In genomic region chr3:167728176-167728575, GRCh38 we compare ENCODE assay signal across 14 cellular contexts. TPM values are rescaled to one million over a fixed set of nuclear protein-coding genes. Genes with fewer than 3 reads are reported as not detected.
DNase-seq lines count a peak whose midpoint lies in the region; ATAC-seq and TF ChIP-seq lines count a peak whose summit lies in the region.
"Had no signal": no experiment of that assay in that cellular context is flagged by ENCODE, and none has a peak within 500 bp of the region (broad histone marks: within the 10 kb centered on the region; RNA-seq: fewer than 3 reads in every experiment).

No MANE protein-coding gene starts in this region.

- no peaks in the 10 kb centered on the region; the same call in 1 of the 2 replicates for H3K36me3 Mint-ChIP-seq in HFFc6 (ENCODE audit: low read depth)

- no peak overlapping the region for H3K27ac ChIP-seq in aorta (ENCODE audit: low read depth in 1 of 2, low read length in 2 of 2)

- H3K9me3 Mint-ChIP-seq in HFFc6: no peaks in the 10 kb centered on the region
- H3K9me3 Mint-ChIP-seq: activated CD4-positive, alpha-beta memory T cell treated with anti-CD3 and anti-CD28 coated beads, Interleukin-2, amount 10 ng/mL, durations not matched to agents 7 days and 5 days; activated naive CD4-positive, alpha-beta T cell treated with anti-CD3 and anti-CD28 coated beads, Interleukin-2, amount 50 U/mL, for 72 hours had no signal

- H3K27me3 Mint-ChIP-seq in HFFc6 (ENCODE audit: insufficient read depth): no peaks in the 10 kb centered on the region
- H3K27me3 Mint-ChIP-seq: activated CD4-positive, alpha-beta memory T cell treated with anti-CD3 and anti-CD28 coated beads, Interleukin-2, amount 10 ng/mL, durations not matched to agents 7 days and 5 days had no signal

- no peaks in the 10 kb centered on the region for H3K27me3 ChIP-seq in aorta (ENCODE audit: control insufficient read depth in 1 of 2, insufficient read depth in 2 of 2, low read length in 1 of 2)

- H3K4me1 ChIP-seq in aorta (ENCODE audit: control insufficient read depth in 1 of 2, insufficient read depth in 2 of 2, low read length in 2 of 2): no peaks in the 10 kb centered on the region

- H3K4me3 Mint-ChIP-seq in HFFc6: no peak overlapping the region
- H3K4me3 Mint-ChIP-seq: activated CD4-positive, alpha-beta memory T cell treated with anti-CD3 and anti-CD28 coated beads, Interleukin-2, amount 10 ng/mL, durations not matched to agents 7 days and 5 days had no signal

- TF ChIP-seq CTCF in AG04449 (IDR thresholded peaks at IDR 0.05; ENCODE audit: insufficient read depth, low read length, missing control alignments) (no peak), HFFc6 (IDR thresholded peaks at IDR 0.05) (no peak)

- ATAC-seq in left ventricle myocardium superior (peak; percentile 72), GM18505 (IDR thresholded peaks at IDR 0.05; ENCODE audit: unreplicated experiment) (no peak), aorta (ENCODE audit: low FRiP score) (no peak)
- ATAC-seq: activated naive CD4-positive, alpha-beta T cell treated with anti-CD3 and anti-CD28 coated beads, Interleukin-2, amount 50 U/mL, for 72 hours had no signal

- H3K36me3 ChIP-seq in aorta (ENCODE audit: control insufficient read depth in 1 of 2, insufficient read depth in 2 of 2, low read length in 1 of 2): no peaks in the 10 kb centered on the region

- peak overlapping the region; percentile 86 for H3K27ac Mint-ChIP-seq in HFFc6
- H3K27ac Mint-ChIP-seq: activated CD4-positive, alpha-beta memory T cell treated with anti-CD3 and anti-CD28 coated beads, Interleukin-2, amount 10 ng/mL, durations not matched to agents 7 days and 5 days; activated naive CD4-positive, alpha-beta T cell treated with anti-CD3 and anti-CD28 coated beads, Interleukin-2, amount 50 U/mL, for 72 hours had no signal

- no peaks in the 10 kb centered on the region for H3K9me3 ChIP-seq in aorta (ENCODE audit: control insufficient read depth, low read length)

- CTCF ChIA-PET in AG04449 (lab: Yijun Ruan, JAX): no interaction called here

- WGBS in aorta, 2 donors: 53 to 54% methylated on average over 3 of the region's 3 CpGs

- H3K4me3 ChIP-seq in AG04449 (ENCODE audit: low read depth, low read length) (no peak overlapping the region), aorta (ENCODE audit: low read length in 2 of 2) (no peak overlapping the region)

- H3K4me1 Mint-ChIP-seq in HFFc6 (ENCODE audit: low read depth): peaks cover 23% of the 10 kb centered on the region

- DNase-seq in AG04449 (ENCODE audit: low read depth, low spot score) (peak; percentile 51), HFFc6 (peak; percentile 83), astrocyte of the hippocampus (ENCODE audit: low read depth, low spot score) (peak; percentile 58), left ventricle myocardium superior (no peak), C1 segment of cervical spinal cord (lab: John Stamatoyannopoulos, UW) (no peak), aorta (no peak), mucosa of gallbladder (ENCODE audit: low spot score) (no peak)
- DNase-seq: activated CD4-positive, alpha-beta memory T cell treated with anti-CD3 and anti-CD28 coated beads, Interleukin-2, amount 10 ng/mL, durations not matched to agents 7 days and 5 days; islet precursor cell; NCI-H1105; NCI-H748 treated with DMSO at 0.1 percent for 48 hours; stimulated activated CD4-positive, alpha-beta T cell treated with anti-CD3 and anti-CD28 coated beads, Interleukin-1b, Interleukin-23, amount 100 ng/mL, for 48 hours had no signal

- intact Hi-C loops in left ventricle myocardium superior (cut with micrococcal nuclease) (no loop called here), aorta (cut with DNase I) (no loop called here)

- POLR2A ChIA-PET in AG04449 (lab: Yijun Ruan, JAX): no interaction called here

- TF ChIP-seq POLR2A in GM18505 (IDR thresholded peaks at IDR 0.05; ENCODE audit: borderline replicate concordance, extremely low read depth, insufficient read depth, insufficient read length): no peak

RNA-seq across cellular contexts. Expression of gene PDCD10, which starts 6.5 kb away (rescaled TPM):
- 10 to 100 TPM; 43.9 to 50.8 (median 46.2) TPM for total RNA-seq in HFFc6 (2021; fragmentation: NEBNext Ultra II Directional; extraction: Animal tissue kit (Norgen Biotek cat#: 25700))
- total RNA-seq in left ventricle myocardium superior (34.7 TPM), aorta (10 to 100 TPM; 45.2 to 54.5 TPM), mucosa of gallbladder (33.5 TPM)
- polyA plus RNA-seq in aorta: 10 to 100 TPM; 45.4 to 85.0 TPM

RNA-seq across cellular contexts. Expression of gene SERPINI1, which starts 7.3 kb away (rescaled TPM):
- total RNA-seq in HFFc6 (2021; fragmentation: NEBNext Ultra II Directional; extraction: Animal tissue kit (Norgen Biotek cat#: 25700)): 1 to 10 TPM; 2.2 to 6.2 (median 2.6) TPM
- total RNA-seq in left ventricle myocardium superior: 5.1 TPM
- 10 to 100 TPM; 13.5 to 13.8 TPM for total RNA-seq in aorta
- polyA plus RNA-seq in aorta: 10 to 100 TPM in 1 of 2 donors, 1 to 10 TPM in 1; 8.9 to 11.9 TPM
- total RNA-seq in mucosa of gallbladder: 2.9 TPM

Comparison
In these comparisons a context has a peak if more than half of its experiments do, and no peak if none do; other contexts are left out.
1. DNase-seq: peak in AG04449 (single experiment), HFFc6 (single experiment) and astrocyte of the hippocampus (single experiment); none in left ventricle myocardium superior (single experiment), C1 segment of cervical spinal cord (0 of 14), aorta (0 of 2) and mucosa of gallbladder (single experiment).